1 cellular context compared by ENCODE assay signal in the genomic region with DNA sequence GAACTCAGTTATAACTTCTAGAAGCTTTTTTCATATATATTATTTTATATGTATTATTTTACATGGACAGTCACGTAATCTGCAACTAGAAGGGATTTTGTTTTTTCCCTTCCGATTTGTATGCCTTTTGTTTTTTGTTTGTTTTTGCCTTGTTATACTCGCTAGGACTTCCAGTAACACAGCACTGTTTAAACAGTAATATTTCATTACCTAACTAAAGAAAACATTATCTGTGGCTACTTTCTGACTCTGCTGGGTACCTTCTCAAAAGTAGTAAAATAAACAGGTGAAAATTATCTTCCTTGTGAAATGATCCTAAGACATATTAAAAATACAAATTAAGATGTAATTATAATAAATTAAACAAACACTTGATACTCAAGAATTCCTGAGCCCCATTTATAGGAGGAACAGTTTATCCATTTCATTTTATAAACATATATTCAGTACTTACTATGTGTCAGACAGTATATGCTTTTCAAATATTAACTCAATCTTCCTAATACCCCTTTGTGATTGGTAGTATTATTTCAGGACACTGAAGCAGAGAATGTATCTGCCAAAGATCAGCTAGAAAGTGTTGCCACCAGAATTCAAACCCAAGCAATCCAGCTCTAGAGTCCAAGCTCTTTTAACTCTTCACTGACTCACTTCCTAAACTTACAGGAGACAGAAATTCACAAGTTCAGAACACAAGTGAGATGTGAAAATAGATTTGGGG.
A peak's percentile ranks its signal among the peaks of the same experiment; 100 is the strongest.
TF ChIP-seq lines count a peak whose summit lies in the region.

No MANE protein-coding gene starts in this region.

TF ChIP-seq in liver, 16 proteins besides CTCF, POLR2A, EP300 and RAD21 (continued from another document):
- TF ChIP-seq, protein P1, sequence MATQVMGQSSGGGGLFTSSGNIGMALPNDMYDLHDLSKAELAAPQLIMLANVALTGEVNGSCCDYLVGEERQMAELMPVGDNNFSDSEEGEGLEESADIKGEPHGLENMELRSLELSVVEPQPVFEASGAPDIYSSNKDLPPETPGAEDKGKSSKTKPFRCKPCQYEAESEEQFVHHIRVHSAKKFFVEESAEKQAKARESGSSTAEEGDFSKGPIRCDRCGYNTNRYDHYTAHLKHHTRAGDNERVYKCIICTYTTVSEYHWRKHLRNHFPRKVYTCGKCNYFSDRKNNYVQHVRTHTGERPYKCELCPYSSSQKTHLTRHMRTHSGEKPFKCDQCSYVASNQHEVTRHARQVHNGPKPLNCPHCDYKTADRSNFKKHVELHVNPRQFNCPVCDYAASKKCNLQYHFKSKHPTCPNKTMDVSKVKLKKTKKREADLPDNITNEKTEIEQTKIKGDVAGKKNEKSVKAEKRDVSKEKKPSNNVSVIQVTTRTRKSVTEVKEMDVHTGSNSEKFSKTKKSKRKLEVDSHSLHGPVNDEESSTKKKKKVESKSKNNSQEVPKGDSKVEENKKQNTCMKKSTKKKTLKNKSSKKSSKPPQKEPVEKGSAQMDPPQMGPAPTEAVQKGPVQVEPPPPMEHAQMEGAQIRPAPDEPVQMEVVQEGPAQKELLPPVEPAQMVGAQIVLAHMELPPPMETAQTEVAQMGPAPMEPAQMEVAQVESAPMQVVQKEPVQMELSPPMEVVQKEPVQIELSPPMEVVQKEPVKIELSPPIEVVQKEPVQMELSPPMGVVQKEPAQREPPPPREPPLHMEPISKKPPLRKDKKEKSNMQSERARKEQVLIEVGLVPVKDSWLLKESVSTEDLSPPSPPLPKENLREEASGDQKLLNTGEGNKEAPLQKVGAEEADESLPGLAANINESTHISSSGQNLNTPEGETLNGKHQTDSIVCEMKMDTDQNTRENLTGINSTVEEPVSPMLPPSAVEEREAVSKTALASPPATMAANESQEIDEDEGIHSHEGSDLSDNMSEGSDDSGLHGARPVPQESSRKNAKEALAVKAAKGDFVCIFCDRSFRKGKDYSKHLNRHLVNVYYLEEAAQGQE (IDR thresholded peaks at IDR 0.05), result no peak
- TF ChIP-seq TAF1 (conservative IDR thresholded peaks at IDR 0.05) (no peak), NR2F2 (IDR thresholded peaks at IDR 0.05) (no peak), HNF4A (conservative IDR thresholded peaks at IDR 0.05) (peak in 1 of 2 donors; percentile 17), FOXA2 (IDR thresholded peaks at IDR 0.05) (peak; percentile 10)
- TF ChIP-seq, protein P2, sequence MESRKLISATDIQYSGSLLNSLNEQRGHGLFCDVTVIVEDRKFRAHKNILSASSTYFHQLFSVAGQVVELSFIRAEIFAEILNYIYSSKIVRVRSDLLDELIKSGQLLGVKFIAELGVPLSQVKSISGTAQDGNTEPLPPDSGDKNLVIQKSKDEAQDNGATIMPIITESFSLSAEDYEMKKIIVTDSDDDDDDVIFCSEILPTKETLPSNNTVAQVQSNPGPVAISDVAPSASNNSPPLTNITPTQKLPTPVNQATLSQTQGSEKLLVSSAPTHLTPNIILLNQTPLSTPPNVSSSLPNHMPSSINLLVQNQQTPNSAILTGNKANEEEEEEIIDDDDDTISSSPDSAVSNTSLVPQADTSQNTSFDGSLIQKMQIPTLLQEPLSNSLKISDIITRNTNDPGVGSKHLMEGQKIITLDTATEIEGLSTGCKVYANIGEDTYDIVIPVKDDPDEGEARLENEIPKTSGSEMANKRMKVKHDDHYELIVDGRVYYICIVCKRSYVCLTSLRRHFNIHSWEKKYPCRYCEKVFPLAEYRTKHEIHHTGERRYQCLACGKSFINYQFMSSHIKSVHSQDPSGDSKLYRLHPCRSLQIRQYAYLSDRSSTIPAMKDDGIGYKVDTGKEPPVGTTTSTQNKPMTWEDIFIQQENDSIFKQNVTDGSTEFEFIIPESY (IDR thresholded peaks at IDR 0.05), result no peak
- TF ChIP-seq, protein P3, sequence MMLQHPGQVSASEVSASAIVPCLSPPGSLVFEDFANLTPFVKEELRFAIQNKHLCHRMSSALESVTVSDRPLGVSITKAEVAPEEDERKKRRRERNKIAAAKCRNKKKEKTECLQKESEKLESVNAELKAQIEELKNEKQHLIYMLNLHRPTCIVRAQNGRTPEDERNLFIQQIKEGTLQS (IDR thresholded peaks at IDR 0.05), result no peak
